1 cellular context compared by ENCODE assay signal in the genomic region with DNA sequence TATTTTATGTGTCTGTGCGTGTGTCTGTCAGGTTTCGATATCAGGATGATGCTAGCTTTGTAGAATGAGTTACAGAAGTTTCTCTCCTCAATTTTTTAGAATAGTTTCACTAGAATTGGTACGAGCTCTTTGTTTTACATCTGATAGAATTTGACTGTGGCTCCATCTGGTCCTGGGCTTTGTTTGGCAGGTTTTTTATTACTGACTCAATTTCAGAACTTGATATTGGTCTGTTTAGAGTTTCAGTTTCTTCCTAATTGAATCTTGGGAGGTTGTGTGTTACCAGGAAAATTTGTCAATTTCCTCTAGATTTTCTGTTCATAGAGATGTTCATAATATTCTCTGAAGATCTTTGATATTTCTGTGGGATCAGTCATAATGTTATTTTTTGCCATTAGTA.
TF ChIP-seq lines count a peak whose summit lies in the region.

No MANE protein-coding gene starts in this region.

TF ChIP-seq in GM23338, 12 proteins besides CTCF, POLR2A, EP300 and RAD21 (continued from another document):
- TF ChIP-seq, protein P1, sequence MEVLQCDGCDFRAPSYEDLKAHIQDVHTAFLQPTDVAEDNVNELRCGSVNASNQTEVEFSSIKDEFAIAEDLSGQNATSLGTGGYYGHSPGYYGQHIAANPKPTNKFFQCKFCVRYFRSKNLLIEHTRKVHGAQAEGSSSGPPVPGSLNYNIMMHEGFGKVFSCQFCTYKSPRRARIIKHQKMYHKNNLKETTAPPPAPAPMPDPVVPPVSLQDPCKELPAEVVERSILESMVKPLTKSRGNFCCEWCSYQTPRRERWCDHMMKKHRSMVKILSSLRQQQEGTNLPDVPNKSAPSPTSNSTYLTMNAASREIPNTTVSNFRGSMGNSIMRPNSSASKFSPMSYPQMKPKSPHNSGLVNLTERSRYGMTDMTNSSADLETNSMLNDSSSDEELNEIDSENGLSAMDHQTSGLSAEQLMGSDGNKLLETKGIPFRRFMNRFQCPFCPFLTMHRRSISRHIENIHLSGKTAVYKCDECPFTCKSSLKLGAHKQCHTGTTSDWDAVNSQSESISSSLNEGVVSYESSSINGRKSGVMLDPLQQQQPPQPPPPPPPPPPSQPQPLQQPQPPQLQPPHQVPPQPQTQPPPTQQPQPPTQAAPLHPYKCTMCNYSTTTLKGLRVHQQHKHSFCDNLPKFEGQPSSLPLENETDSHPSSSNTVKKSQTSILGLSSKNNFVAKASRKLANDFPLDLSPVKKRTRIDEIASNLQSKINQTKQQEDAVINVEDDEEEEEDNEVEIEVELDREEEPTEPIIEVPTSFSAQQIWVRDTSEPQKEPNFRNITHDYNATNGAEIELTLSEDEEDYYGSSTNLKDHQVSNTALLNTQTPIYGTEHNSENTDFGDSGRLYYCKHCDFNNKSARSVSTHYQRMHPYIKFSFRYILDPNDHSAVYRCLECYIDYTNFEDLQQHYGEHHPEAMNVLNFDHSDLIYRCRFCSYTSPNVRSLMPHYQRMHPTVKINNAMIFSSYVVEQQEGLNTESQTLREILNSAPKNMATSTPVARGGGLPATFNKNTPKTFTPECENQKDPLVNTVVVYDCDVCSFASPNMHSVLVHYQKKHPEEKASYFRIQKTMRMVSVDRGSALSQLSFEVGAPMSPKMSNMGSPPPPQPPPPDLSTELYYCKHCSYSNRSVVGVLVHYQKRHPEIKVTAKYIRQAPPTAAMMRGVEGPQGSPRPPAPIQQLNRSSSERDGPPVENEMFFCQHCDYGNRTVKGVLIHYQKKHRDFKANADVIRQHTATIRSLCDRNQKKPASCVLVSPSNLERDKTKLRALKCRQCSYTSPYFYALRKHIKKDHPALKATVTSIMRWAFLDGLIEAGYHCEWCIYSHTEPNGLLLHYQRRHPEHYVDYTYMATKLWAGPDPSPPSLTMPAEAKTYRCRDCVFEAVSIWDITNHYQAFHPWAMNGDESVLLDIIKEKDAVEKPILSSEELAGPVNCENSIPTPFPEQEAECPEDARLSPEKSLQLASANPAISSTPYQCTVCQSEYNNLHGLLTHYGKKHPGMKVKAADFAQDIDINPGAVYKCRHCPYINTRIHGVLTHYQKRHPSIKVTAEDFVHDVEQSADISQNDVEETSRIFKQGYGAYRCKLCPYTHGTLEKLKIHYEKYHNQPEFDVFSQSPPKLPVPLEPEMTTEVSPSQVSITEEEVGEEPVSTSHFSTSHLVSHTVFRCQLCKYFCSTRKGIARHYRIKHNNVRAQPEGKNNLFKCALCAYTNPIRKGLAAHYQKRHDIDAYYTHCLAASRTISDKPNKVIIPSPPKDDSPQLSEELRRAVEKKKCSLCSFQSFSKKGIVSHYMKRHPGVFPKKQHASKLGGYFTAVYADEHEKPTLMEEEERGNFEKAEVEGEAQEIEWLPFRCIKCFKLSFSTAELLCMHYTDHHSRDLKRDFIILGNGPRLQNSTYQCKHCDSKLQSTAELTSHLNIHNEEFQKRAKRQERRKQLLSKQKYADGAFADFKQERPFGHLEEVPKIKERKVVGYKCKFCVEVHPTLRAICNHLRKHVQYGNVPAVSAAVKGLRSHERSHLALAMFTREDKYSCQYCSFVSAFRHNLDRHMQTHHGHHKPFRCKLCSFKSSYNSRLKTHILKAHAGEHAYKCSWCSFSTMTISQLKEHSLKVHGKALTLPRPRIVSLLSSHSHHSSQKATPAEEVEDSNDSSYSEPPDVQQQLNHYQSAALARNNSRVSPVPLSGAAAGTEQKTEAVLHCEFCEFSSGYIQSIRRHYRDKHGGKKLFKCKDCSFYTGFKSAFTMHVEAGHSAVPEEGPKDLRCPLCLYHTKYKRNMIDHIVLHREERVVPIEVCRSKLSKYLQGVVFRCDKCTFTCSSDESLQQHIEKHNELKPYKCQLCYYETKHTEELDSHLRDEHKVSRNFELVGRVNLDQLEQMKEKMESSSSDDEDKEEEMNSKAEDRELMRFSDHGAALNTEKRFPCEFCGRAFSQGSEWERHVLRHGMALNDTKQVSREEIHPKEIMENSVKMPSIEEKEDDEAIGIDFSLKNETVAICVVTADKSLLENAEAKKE (CRISPR knock-in tag; IDR thresholded peaks at IDR 0.05): no peak
- TF ChIP-seq ZNF331 (CRISPR knock-in tag; IDR thresholded peaks at IDR 0.05; ENCODE audit: low read depth) (no peak), EZH2 (IDR thresholded peaks at IDR 0.05; ENCODE audit: low read depth, unreplicated experiment) (no peak), POLR2AphosphoS5 (IDR thresholded peaks at IDR 0.05; ENCODE audit: low read depth) (no peak), JUNB (IDR thresholded peaks at IDR 0.05; ENCODE audit: unreplicated experiment) (no peak), STAT1 (IDR thresholded peaks at IDR 0.05; ENCODE audit: unreplicated experiment) (no peak), ZNF114 (CRISPR knock-in tag; IDR thresholded peaks at IDR 0.05) (no peak), NANOG (IDR thresholded peaks at IDR 0.05; ENCODE audit: borderline replicate concordance) (no peak), CREB1 (CRISPR knock-in tag; IDR thresholded peaks at IDR 0.05; ENCODE audit: low read depth) (no peak)
- TF ChIP-seq, protein P2, sequence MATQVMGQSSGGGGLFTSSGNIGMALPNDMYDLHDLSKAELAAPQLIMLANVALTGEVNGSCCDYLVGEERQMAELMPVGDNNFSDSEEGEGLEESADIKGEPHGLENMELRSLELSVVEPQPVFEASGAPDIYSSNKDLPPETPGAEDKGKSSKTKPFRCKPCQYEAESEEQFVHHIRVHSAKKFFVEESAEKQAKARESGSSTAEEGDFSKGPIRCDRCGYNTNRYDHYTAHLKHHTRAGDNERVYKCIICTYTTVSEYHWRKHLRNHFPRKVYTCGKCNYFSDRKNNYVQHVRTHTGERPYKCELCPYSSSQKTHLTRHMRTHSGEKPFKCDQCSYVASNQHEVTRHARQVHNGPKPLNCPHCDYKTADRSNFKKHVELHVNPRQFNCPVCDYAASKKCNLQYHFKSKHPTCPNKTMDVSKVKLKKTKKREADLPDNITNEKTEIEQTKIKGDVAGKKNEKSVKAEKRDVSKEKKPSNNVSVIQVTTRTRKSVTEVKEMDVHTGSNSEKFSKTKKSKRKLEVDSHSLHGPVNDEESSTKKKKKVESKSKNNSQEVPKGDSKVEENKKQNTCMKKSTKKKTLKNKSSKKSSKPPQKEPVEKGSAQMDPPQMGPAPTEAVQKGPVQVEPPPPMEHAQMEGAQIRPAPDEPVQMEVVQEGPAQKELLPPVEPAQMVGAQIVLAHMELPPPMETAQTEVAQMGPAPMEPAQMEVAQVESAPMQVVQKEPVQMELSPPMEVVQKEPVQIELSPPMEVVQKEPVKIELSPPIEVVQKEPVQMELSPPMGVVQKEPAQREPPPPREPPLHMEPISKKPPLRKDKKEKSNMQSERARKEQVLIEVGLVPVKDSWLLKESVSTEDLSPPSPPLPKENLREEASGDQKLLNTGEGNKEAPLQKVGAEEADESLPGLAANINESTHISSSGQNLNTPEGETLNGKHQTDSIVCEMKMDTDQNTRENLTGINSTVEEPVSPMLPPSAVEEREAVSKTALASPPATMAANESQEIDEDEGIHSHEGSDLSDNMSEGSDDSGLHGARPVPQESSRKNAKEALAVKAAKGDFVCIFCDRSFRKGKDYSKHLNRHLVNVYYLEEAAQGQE (IDR thresholded peaks at IDR 0.05; ENCODE audit: unreplicated experiment): no peak
